Comparison of ENCODE assay signal across 22 cellular contexts in genomic region chr10:43114031-43114742, GRCh38. TPM values are rescaled to one million over a fixed set of nuclear protein-coding genes. Genes with fewer than 3 reads are reported as not detected.
DNase-seq lines count a peak whose midpoint lies in the region; ATAC-seq, FAIRE-seq and TF ChIP-seq lines count a peak whose summit lies in the region.
"Had no signal": no experiment of that assay in that cellular context is flagged by ENCODE, and none has a peak within 500 bp of the region (broad histone marks: within the 10 kb centered on the region; RNA-seq: fewer than 3 reads in every experiment).

No MANE protein-coding gene starts in this region.

- no TSS peak for BruUV-seq in HepG2 (replicated peaks; lab: Mats Ljungman, UMichigan)

- peak overlapping the region; percentile 26 for H3K27ac Mint-ChIP-seq in stimulated activated effector memory CD8-positive, alpha-beta T cell treated with anti-CD3 and anti-CD28 coated beads, Interleukin-12 subunit alpha, Interleukin-12 subunit beta, amount 100 ng/mL, for 72 hours
- H3K27ac Mint-ChIP-seq: CD4-positive, alpha-beta T cell had no signal

- CTCF ChIA-PET in HepG2 (lab: Yijun Ruan, JAX; ENCODE audit: low intra/inter-chr PET ratio, low total read pairs): no interaction called here

- no peak overlapping the region for H2AFZ ChIP-seq in HepG2 (ENCODE audit: low read length)

- intact Hi-C loops in right cardiac atrium (cut with DNase I) (no loop called here), left ventricle myocardium superior (cut with micrococcal nuclease) (no loop called here), HepG2 (cut with micrococcal nuclease; ENCODE audit: unreplicated experiment) (no loop called here)

- H3K4me1 Mint-ChIP-seq in stimulated activated effector memory CD8-positive, alpha-beta T cell treated with anti-CD3 and anti-CD28 coated beads, Interleukin-12 subunit alpha, Interleukin-12 subunit beta, amount 100 ng/mL, for 72 hours: peaks cover 13% of the 10 kb centered on the region

- H4K20me1 ChIP-seq in HepG2 (ENCODE audit: insufficient read depth, low read length): no peaks in the 10 kb centered on the region

- H3K27me3 ChIP-seq in right cardiac atrium (ENCODE audit: control insufficient read depth, insufficient read depth): no peaks in the 10 kb centered on the region
- H3K27me3 ChIP-seq in HepG2 (ENCODE audit: control insufficient read depth in 1 of 2, insufficient read depth in 2 of 2, low read length in 2 of 2): peaks cover 2 to 27% of the 10 kb centered on the region in 2 experiments; a peak in 4 of 5 replicates
- H3K27me3 ChIP-seq: BE2C had no signal

- H3K4me1 ChIP-seq in right cardiac atrium (ENCODE audit: control insufficient read depth, insufficient read depth, low read length) (no peaks in the 10 kb centered on the region), HepG2 (ENCODE audit: insufficient read depth, low read length) (peaks cover 16% of the 10 kb centered on the region)
- H3K4me1 ChIP-seq: A549 had no signal

- no peaks in the 10 kb centered on the region for H3K9me3 Mint-ChIP-seq in stimulated activated effector memory CD8-positive, alpha-beta T cell treated with anti-CD3 and anti-CD28 coated beads, Interleukin-12 subunit alpha, Interleukin-12 subunit beta, amount 100 ng/mL, for 72 hours
- H3K9me3 Mint-ChIP-seq: CD4-positive, alpha-beta T cell had no signal

- H3K36me3 Mint-ChIP-seq in stimulated activated effector memory CD8-positive, alpha-beta T cell treated with anti-CD3 and anti-CD28 coated beads, Interleukin-12 subunit alpha, Interleukin-12 subunit beta, amount 100 ng/mL, for 72 hours: no peaks in the 10 kb centered on the region

- H3K9me3 ChIP-seq in right cardiac atrium (ENCODE audit: control insufficient read depth, low read length): no peaks in the 10 kb centered on the region
- no peaks in the 10 kb centered on the region for H3K9me3 ChIP-seq in HepG2 (ENCODE audit: low read length)
- H3K9me3 ChIP-seq: A549, BE2C, SK-N-SH had no signal

- no peak overlapping the region for H3K4me2 ChIP-seq in HepG2 (ENCODE audit: low read depth, low read length)
- H3K4me2 ChIP-seq: A549, KMS-11, SK-N-SH had no signal

- DNase-seq in right cardiac atrium (peak in 2 of 3 donors; percentile 30 to 43), left ventricle myocardium superior (no peak), HepG2 (ENCODE audit: low spot score) (no peak), DMS153 (lab: John Stamatoyannopoulos, UW) (no peak), DMS 273 treated with DMSO at 0.1 percent for 48 hours (lab: John Stamatoyannopoulos, UW) (no peak), midbrain (lab: John Stamatoyannopoulos, UW) (no peak)
- DNase-seq in stimulated activated effector memory CD8-positive, alpha-beta T cell treated with anti-CD3 and anti-CD28 coated beads, Interleukin-12 subunit alpha, Interleukin-12 subunit beta, amount 100 ng/mL, for 72 hours (ENCODE audit: low spot score in 2 of 2): no peak
- DNase-seq: BE2C; CD4-positive, alpha-beta T cell; COR-L47; NCI-H1105; NCI-H146; NCI-H2029; NCI-H2227 treated with DMSO at 0.1 percent for 48 hours; NCI-H524; NCI-H774; NK-92 treated with Interleukin-12 subunit alpha and Interleukin-12 subunit beta, amount 100 ng/mL, for 24 hours; SIG-M5; SK-N-SH had no signal

- H3K4me3 ChIP-seq in right cardiac atrium (ENCODE audit: low read length) (no peak overlapping the region), HepG2 (replicated peaks in 1 of 3; ENCODE audit: insufficient read depth in 1 of 3, low read depth in 2 of 3, low read length in 3 of 3) (no peak overlapping the region)
- H3K4me3 ChIP-seq: A549 had no signal

- no peak overlapping the region for H3K4me3 Mint-ChIP-seq in stimulated activated effector memory CD8-positive, alpha-beta T cell treated with anti-CD3 and anti-CD28 coated beads, Interleukin-12 subunit alpha, Interleukin-12 subunit beta, amount 100 ng/mL, for 72 hours
- H3K4me3 Mint-ChIP-seq: CD4-positive, alpha-beta T cell had no signal

- POLR2A ChIA-PET in HepG2 (lab: Yijun Ruan, JAX): no interaction called here

- TF ChIP-seq EP300 in HepG2 (IDR thresholded peaks at IDR 0.05; ENCODE audit: low read depth in 2 of 2, low read length in 2 of 2) (no peak), HepG2 (CRISPR knock-in tag; IDR thresholded peaks at IDR 0.05; ENCODE audit: borderline replicate concordance) (no peak)

- no peak for TF ChIP-seq RAD21 in HepG2 (CRISPR knock-in tag; IDR thresholded peaks at IDR 0.05)

- ATAC-seq in right cardiac atrium (no peak), left ventricle myocardium superior (no peak), HepG2 (no peak)
- ATAC-seq in stimulated activated effector memory CD8-positive, alpha-beta T cell treated with anti-CD3 and anti-CD28 coated beads, Interleukin-12 subunit alpha, Interleukin-12 subunit beta, amount 100 ng/mL, for 72 hours: no peak

- in situ Hi-C loops in HepG2 (cut with HindIII; ENCODE audit: extremely low pct_ligation_motif_present, low pct_unique_long_range_greater_than_20kb): no loop called here

- H3K27ac ChIP-seq in right cardiac atrium (ENCODE audit: low read length) (no peak overlapping the region), HepG2 (ENCODE audit: extremely low read length, insufficient read depth, low read length) (no peak overlapping the region)
- H3K27ac ChIP-seq: A549, KMS-11 had no signal

- no peak for TF ChIP-seq CTCF in HepG2 (CRISPR knock-in tag; IDR thresholded peaks at IDR 0.05)

- no peaks in the 10 kb centered on the region for H3K36me3 ChIP-seq in HepG2 (replicated peaks in 1 of 2; ENCODE audit: control insufficient read depth in 1 of 2, insufficient read depth in 2 of 2, low read length in 2 of 2)

- no peaks in the 10 kb centered on the region for H3K79me2 ChIP-seq in HepG2 (ENCODE audit: insufficient read depth, low read length)

- TF ChIP-seq POLR2A in HepG2 (IDR thresholded peaks at IDR 0.05; ENCODE audit: insufficient read depth in 1 of 2, low read depth in 2 of 2, low read length in 2 of 2): no peak

- 89% methylated on average over 25 of the region's 25 CpGs for WGBS in right cardiac atrium
- 38% methylated on average over 16 of the region's 25 CpGs for WGBS in HepG2 (ENCODE audit: low lambda C conversion rate)

- no peak for FAIRE-seq in HepG2 (lab: Jason Lieb, UNC)
- FAIRE-seq: A549, GM12891 had no signal

- H3K9ac ChIP-seq in HepG2 (ENCODE audit: insufficient read depth, low read depth, low read length): no peak overlapping the region
- H3K9ac ChIP-seq: KMS-11, SK-N-SH had no signal

TF ChIP-seq in HepG2, 621 proteins besides CTCF, POLR2A, EP300 and RAD21 (continues in another document):
- TF ChIP-seq PAF1 (CRISPR knock-in tag; IDR thresholded peaks at IDR 0.05): no peak
- no peak for TF ChIP-seq ZMAT3 (CRISPR knock-in tag; conservative IDR thresholded peaks at IDR 0.05)

RNA-seq across cellular contexts. Expression of gene CSGALNACT2, which starts 24.1 kb away (rescaled TPM):
- total RNA-seq in right cardiac atrium (10 to 100 TPM in 3 of 4 donors, 1 to 10 TPM in 1; 10.0 to 17.2 (median 10.9) TPM), left ventricle myocardium superior (7.7 TPM), HepG2 (2016; rRNA removed; fragmentation: Illumina TruSeq; extraction: Trizol) (3.3 and 3.6 TPM in 2 replicates)
- polyA plus RNA-seq in right cardiac atrium (5.1 TPM), HepG2 (2011; rRNA removed) (7.1 and 8.2 TPM in 2 replicates)
- 9.3 and 11.5 TPM in 2 replicates for total RNA-seq in HepG2 (2016; cell fraction: cytosol; rRNA removed; fragmentation: Illumina TruSeq; extraction: Trizol; ENCODE audit: low read depth)
- 3.5 and 3.7 TPM in 2 replicates for total RNA-seq in HepG2 (2016; cell fraction: insoluble cytoplasmic fraction; rRNA removed; fragmentation: Illumina TruSeq; extraction: Trizol)
- 9.4 and 11.4 TPM in 2 replicates for total RNA-seq in HepG2 (2016; cell fraction: membrane; rRNA removed; fragmentation: Illumina TruSeq; extraction: Trizol)
- 4.3 and 4.5 TPM in 2 replicates for total RNA-seq in HepG2 (2016; cell fraction: nucleus; rRNA removed; fragmentation: Illumina TruSeq; extraction: Trizol)
- 3.4 and 6.9 TPM in 2 replicates for polyA plus RNA-seq in HepG2 (2011; cell fraction: cytosol; rRNA removed)
- 5.3 and 8.7 TPM in 2 replicates for polyA plus RNA-seq in HepG2 (2011; cell fraction: nucleus; rRNA removed)
- polyA plus RNA-seq in HepG2 (2012): 5.8 and 10.3 TPM in 2 replicates
- polyA plus RNA-seq in HepG2 (2016; cell fraction: cytosol; fragmentation: Illumina TruSeq; extraction: Trizol; ENCODE audit: low read depth): 1.3 and 1.5 TPM in 2 replicates
- 5.7 TPM in 2 replicates for polyA plus RNA-seq in HepG2 (2016; cell fraction: insoluble cytoplasmic fraction; fragmentation: Illumina TruSeq; extraction: Trizol; ENCODE audit: low read depth)
- 3.9 and 4.4 TPM in 2 replicates for polyA plus RNA-seq in HepG2 (2016; cell fraction: membrane; fragmentation: Illumina TruSeq; extraction: Trizol; ENCODE audit: low read depth)
- 10.6 and 11.0 TPM in 2 replicates for polyA plus RNA-seq in HepG2 (2016; cell fraction: nucleus; fragmentation: Illumina TruSeq; extraction: Trizol; ENCODE audit: insufficient read depth, low read depth)
- polyA minus RNA-seq in HepG2 (2011; rRNA and poly(A)+ RNA removed; ENCODE audit: low replicate concordance): 3.1 and 4.4 TPM in 2 replicates
- polyA minus RNA-seq in HepG2 (2011; cell fraction: cytosol; rRNA and poly(A)+ RNA removed): 5.9 and 8.1 TPM in 2 replicates
- 8.2 and 10.3 TPM in 2 replicates for polyA minus RNA-seq in HepG2 (2011; cell fraction: nucleus; rRNA and poly(A)+ RNA removed)

RNA-seq across cellular contexts. Expression of gene RET, which starts 37.3 kb away (rescaled TPM):
- total RNA-seq in right cardiac atrium: under 1 TPM; 0.23 to 0.47 (median 0.33) TPM
- polyA plus RNA-seq in right cardiac atrium: 0.59 TPM
- total RNA-seq in left ventricle myocardium superior: 8.4 TPM
- total RNA-seq in HepG2 (2016; rRNA removed; fragmentation: Illumina TruSeq; extraction: Trizol): 0.02 TPM in 1 of 2 replicates, not detected in the other
- total RNA-seq in HepG2 (2016; cell fraction: cytosol; rRNA removed; fragmentation: Illumina TruSeq; extraction: Trizol; ENCODE audit: low read depth): not detected in 2 replicates
- not detected in 2 replicates for total RNA-seq in HepG2 (2016; cell fraction: insoluble cytoplasmic fraction; rRNA removed; fragmentation: Illumina TruSeq; extraction: Trizol)
- total RNA-seq in HepG2 (2016; cell fraction: membrane; rRNA removed; fragmentation: Illumina TruSeq; extraction: Trizol): not detected in 2 replicates
- total RNA-seq in HepG2 (2016; cell fraction: nucleus; rRNA removed; fragmentation: Illumina TruSeq; extraction: Trizol): not detected in 2 replicates
- polyA plus RNA-seq in HepG2 (2011; rRNA removed): not detected in 2 replicates
- polyA plus RNA-seq in HepG2 (2011; cell fraction: cytosol; rRNA removed): not detected in 2 replicates
- not detected in 2 replicates for polyA plus RNA-seq in HepG2 (2011; cell fraction: nucleus; rRNA removed)
- 0.03 TPM in 1 of 2 replicates, not detected in the other for polyA plus RNA-seq in HepG2 (2012)
- polyA plus RNA-seq in HepG2 (2016; cell fraction: cytosol; fragmentation: Illumina TruSeq; extraction: Trizol; ENCODE audit: low read depth): not detected in 2 replicates
- not detected in 2 replicates for polyA plus RNA-seq in HepG2 (2016; cell fraction: insoluble cytoplasmic fraction; fragmentation: Illumina TruSeq; extraction: Trizol; ENCODE audit: low read depth)
- not detected in 2 replicates for polyA plus RNA-seq in HepG2 (2016; cell fraction: membrane; fragmentation: Illumina TruSeq; extraction: Trizol; ENCODE audit: low read depth)
- polyA plus RNA-seq in HepG2 (2016; cell fraction: nucleus; fragmentation: Illumina TruSeq; extraction: Trizol; ENCODE audit: insufficient read depth, low read depth): not detected in 2 replicates
- polyA minus RNA-seq in HepG2 (2011; rRNA and poly(A)+ RNA removed; ENCODE audit: low replicate concordance): 0.04 TPM in 1 of 2 replicates, not detected in the other
- polyA minus RNA-seq in HepG2 (2011; cell fraction: cytosol; rRNA and poly(A)+ RNA removed): not detected in 2 replicates
- polyA minus RNA-seq in HepG2 (2011; cell fraction: nucleus; rRNA and poly(A)+ RNA removed): not detected in 2 replicates
- total RNA-seq: CD4-positive, alpha-beta T cell had no signal

Comparison
In these comparisons a context has a peak if more than half of its experiments do, and no peak if none do; other contexts are left out.
1. DNase-seq: peak in right cardiac atrium (2 of 3); none in left ventricle myocardium superior (single experiment), HepG2 (single experiment), stimulated activated effector memory CD8-positive, alpha-beta T cell treated with anti-CD3 and anti-CD28 coated beads, Interleukin-12 subunit alpha, Interleukin-12 subunit beta, amount 100 ng/mL, for 72 hours (0 of 2), DMS153 (single experiment), DMS 273 treated with DMSO at 0.1 percent for 48 hours (single experiment) and midbrain (single experiment).